1 cellular context compared by ENCODE assay signal in genomic region chr17:49360796-49361128, GRCh38.
TF ChIP-seq lines count a peak whose summit lies in the region.

No MANE protein-coding gene starts in this region.

TF ChIP-seq in GM12878, 131 proteins besides CTCF, POLR2A, EP300 and RAD21:
- no peak for TF ChIP-seq TARDBP (IDR thresholded peaks at IDR 0.05; ENCODE audit: borderline replicate concordance)
- peak; percentile 16; the same call in 1 of the 2 replicates for TF ChIP-seq PKNOX1 (IDR thresholded peaks at IDR 0.05)
- TF ChIP-seq SPI1 (IDR thresholded peaks at IDR 0.05; ENCODE audit: borderline replicate concordance, insufficient read depth, low read depth, low read length), result peak; percentile 41; the same call in 1 of the 2 replicates
- TF ChIP-seq SP1 (IDR thresholded peaks at IDR 0.05; ENCODE audit: low read depth, low read length), result peak; percentile 9
- TF ChIP-seq SREBF2 (IDR thresholded peaks at IDR 0.05; ENCODE audit: low read length), result no peak
- TF ChIP-seq HDGF (IDR thresholded peaks at IDR 0.05), result no peak
